In the genomic region with DNA sequence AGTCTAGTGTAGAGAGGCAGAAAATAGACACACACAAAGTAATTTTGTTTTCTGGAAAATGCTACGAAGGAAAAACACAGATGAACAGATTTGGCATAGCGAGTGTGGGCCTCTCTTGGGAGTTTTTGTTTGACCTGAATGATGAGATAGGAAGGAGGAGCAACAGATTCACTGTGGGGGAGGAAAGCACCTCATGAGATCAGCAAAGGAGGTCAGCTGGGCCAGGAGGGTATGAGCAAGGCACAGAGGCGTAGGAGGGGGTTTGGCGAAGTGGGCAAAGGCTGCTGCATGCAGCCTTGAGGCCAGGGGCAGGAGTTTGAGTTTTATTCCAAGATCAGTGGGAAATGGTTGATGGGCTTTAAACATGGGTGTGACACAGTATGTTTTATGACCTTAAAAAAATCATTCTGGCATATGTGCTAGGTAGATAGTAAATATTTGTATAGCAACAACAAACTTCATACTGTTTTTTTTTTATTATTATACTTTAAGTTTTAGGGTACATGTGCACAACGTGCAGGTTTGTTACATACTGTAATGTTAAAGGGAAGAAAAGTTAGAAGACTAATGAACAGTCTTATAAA, we compare ENCODE assay signal across 1 cellular context.
TF ChIP-seq lines count a peak whose summit lies in the region.

No MANE protein-coding gene starts in this region.

TF ChIP-seq in GM12878, 131 proteins besides CTCF, POLR2A, EP300 and RAD21 (continued from another document):
- TF ChIP-seq, protein P1, sequence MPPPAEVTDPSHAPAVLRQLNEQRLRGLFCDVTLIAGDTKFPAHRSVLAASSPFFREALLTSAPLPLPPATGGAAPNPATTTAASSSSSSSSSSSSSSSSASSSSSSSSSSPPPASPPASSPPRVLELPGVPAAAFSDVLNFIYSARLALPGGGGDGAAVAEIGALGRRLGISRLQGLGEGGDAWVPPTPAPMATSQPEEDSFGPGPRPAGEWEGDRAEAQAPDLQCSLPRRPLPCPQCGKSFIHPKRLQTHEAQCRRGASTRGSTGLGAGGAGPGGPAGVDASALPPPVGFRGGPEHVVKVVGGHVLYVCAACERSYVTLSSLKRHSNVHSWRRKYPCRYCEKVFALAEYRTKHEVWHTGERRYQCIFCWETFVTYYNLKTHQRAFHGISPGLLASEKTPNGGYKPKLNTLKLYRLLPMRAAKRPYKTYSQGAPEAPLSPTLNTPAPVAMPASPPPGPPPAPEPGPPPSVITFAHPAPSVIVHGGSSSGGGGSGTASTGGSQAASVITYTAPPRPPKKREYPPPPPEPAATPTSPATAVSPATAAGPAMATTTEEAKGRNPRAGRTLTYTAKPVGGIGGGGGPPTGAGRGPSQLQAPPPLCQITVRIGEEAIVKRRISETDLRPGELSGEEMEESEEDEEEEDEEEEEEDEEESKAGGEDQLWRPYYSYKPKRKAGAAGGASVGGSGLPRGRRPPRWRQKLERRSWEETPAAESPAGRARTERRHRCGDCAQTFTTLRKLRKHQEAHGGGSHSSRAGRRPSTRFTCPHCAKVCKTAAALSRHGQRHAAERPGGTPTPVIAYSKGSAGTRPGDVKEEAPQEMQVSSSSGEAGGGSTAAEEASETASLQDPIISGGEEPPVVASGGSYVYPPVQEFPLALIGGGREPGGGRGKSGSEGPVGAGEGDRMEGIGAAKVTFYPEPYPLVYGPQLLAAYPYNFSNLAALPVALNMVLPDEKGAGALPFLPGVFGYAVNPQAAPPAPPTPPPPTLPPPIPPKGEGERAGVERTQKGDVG (CRISPR knock-in tag; IDR thresholded peaks at IDR 0.05) = no peak
- TF ChIP-seq RAD51 (IDR thresholded peaks at IDR 0.05) = peak; percentile 31; the same call in 1 of the 2 replicates
- TF ChIP-seq STAT1 (conservative IDR thresholded peaks at IDR 0.05) = no peak
- TF ChIP-seq, protein P2, sequence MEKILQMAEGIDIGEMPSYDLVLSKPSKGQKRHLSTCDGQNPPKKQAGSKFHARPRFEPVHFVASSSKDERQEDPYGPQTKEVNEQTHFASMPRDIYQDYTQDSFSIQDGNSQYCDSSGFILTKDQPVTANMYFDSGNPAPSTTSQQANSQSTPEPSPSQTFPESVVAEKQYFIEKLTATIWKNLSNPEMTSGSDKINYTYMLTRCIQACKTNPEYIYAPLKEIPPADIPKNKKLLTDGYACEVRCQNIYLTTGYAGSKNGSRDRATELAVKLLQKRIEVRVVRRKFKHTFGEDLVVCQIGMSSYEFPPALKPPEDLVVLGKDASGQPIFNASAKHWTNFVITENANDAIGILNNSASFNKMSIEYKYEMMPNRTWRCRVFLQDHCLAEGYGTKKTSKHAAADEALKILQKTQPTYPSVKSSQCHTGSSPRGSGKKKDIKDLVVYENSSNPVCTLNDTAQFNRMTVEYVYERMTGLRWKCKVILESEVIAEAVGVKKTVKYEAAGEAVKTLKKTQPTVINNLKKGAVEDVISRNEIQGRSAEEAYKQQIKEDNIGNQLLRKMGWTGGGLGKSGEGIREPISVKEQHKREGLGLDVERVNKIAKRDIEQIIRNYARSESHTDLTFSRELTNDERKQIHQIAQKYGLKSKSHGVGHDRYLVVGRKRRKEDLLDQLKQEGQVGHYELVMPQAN (conservative IDR thresholded peaks at IDR 0.05) = no peak
- TF ChIP-seq CREM (IDR thresholded peaks at IDR 0.05; ENCODE audit: low read depth) = peak; percentile 45; the same call in 1 of the 2 replicates
- TF ChIP-seq TCF12 (IDR thresholded peaks at IDR 0.05; ENCODE audit: low read depth, low read length) = no peak
- TF ChIP-seq SREBF1 (IDR thresholded peaks at IDR 0.05; ENCODE audit: low read length) = no peak
- TF ChIP-seq FOXM1 (IDR thresholded peaks at IDR 0.05; ENCODE audit: low read depth, low read length) = no peak; the same call in 1 of the 2 replicates
- no peak for TF ChIP-seq RBBP5 (conservative IDR thresholded peaks at IDR 0.05)
- TF ChIP-seq MYB (IDR thresholded peaks at IDR 0.05; ENCODE audit: borderline replicate concordance, low read depth, low read length) = no peak
- TF ChIP-seq YY1 (IDR thresholded peaks at IDR 0.05; ENCODE audit: low read depth, low read length) = no peak
- TF ChIP-seq, protein P3, sequence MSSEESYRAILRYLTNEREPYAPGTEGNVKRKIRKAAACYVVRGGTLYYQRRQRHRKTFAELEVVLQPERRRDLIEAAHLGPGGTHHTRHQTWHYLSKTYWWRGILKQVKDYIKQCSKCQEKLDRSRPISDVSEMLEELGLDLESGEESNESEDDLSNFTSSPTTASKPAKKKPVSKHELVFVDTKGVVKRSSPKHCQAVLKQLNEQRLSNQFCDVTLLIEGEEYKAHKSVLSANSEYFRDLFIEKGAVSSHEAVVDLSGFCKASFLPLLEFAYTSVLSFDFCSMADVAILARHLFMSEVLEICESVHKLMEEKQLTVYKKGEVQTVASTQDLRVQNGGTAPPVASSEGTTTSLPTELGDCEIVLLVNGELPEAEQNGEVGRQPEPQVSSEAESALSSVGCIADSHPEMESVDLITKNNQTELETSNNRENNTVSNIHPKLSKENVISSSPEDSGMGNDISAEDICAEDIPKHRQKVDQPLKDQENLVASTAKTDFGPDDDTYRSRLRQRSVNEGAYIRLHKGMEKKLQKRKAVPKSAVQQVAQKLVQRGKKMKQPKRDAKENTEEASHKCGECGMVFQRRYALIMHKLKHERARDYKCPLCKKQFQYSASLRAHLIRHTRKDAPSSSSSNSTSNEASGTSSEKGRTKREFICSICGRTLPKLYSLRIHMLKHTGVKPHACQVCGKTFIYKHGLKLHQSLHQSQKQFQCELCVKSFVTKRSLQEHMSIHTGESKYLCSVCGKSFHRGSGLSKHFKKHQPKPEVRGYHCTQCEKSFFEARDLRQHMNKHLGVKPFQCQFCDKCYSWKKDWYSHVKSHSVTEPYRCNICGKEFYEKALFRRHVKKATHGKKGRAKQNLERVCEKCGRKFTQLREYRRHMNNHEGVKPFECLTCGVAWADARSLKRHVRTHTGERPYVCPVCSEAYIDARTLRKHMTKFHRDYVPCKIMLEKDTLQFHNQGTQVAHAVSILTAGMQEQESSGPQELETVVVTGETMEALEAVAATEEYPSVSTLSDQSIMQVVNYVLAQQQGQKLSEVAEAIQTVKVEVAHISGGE (CRISPR knock-in tag; IDR thresholded peaks at IDR 0.05) = no peak
- TF ChIP-seq, protein P4, sequence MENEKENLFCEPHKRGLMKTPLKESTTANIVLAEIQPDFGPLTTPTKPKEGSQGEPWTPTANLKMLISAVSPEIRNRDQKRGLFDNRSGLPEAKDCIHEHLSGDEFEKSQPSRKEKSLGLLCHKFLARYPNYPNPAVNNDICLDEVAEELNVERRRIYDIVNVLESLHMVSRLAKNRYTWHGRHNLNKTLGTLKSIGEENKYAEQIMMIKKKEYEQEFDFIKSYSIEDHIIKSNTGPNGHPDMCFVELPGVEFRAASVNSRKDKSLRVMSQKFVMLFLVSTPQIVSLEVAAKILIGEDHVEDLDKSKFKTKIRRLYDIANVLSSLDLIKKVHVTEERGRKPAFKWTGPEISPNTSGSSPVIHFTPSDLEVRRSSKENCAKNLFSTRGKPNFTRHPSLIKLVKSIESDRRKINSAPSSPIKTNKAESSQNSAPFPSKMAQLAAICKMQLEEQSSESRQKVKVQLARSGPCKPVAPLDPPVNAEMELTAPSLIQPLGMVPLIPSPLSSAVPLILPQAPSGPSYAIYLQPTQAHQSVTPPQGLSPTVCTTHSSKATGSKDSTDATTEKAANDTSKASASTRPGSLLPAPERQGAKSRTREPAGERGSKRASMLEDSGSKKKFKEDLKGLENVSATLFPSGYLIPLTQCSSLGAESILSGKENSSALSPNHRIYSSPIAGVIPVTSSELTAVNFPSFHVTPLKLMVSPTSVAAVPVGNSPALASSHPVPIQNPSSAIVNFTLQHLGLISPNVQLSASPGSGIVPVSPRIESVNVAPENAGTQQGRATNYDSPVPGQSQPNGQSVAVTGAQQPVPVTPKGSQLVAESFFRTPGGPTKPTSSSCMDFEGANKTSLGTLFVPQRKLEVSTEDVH (IDR thresholded peaks at IDR 0.05; ENCODE audit: low read depth, partially characterized antibody) = no peak
- TF ChIP-seq FOXK2 (IDR thresholded peaks at IDR 0.05) = no peak
- no peak for TF ChIP-seq REST (IDR thresholded peaks at IDR 0.05; ENCODE audit: low read depth, low read length)
- TF ChIP-seq GABPA (IDR thresholded peaks at IDR 0.05; ENCODE audit: low read depth) = no peak
- TF ChIP-seq ATF7 (IDR thresholded peaks at IDR 0.05; ENCODE audit: low read depth) = peak; percentile 52
- TF ChIP-seq ATF2 (IDR thresholded peaks at IDR 0.05; ENCODE audit: low read length) = peak; percentile 13
- TF ChIP-seq, protein P5, sequence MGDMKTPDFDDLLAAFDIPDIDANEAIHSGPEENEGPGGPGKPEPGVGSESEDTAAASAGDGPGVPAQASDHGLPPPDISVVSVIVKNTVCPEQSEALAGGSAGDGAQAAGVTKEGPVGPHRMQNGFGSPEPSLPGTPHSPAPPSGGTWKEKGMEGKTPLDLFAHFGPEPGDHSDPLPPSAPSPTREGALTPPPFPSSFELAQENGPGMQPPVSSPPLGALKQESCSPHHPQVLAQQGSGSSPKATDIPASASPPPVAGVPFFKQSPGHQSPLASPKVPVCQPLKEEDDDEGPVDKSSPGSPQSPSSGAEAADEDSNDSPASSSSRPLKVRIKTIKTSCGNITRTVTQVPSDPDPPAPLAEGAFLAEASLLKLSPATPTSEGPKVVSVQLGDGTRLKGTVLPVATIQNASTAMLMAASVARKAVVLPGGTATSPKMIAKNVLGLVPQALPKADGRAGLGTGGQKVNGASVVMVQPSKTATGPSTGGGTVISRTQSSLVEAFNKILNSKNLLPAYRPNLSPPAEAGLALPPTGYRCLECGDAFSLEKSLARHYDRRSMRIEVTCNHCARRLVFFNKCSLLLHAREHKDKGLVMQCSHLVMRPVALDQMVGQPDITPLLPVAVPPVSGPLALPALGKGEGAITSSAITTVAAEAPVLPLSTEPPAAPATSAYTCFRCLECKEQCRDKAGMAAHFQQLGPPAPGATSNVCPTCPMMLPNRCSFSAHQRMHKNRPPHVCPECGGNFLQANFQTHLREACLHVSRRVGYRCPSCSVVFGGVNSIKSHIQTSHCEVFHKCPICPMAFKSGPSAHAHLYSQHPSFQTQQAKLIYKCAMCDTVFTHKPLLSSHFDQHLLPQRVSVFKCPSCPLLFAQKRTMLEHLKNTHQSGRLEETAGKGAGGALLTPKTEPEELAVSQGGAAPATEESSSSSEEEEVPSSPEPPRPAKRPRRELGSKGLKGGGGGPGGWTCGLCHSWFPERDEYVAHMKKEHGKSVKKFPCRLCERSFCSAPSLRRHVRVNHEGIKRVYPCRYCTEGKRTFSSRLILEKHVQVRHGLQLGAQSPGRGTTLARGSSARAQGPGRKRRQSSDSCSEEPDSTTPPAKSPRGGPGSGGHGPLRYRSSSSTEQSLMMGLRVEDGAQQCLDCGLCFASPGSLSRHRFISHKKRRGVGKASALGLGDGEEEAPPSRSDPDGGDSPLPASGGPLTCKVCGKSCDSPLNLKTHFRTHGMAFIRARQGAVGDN (IDR thresholded peaks at IDR 0.05) = peak; percentile 60; the same call in 1 of the 2 replicates
- peak; percentile 76 for TF ChIP-seq NR2F1 (conservative IDR thresholded peaks at IDR 0.05)
- peak; percentile 11; the same call in 1 of the 2 replicates for TF ChIP-seq RUNX3 (IDR thresholded peaks at IDR 0.05; ENCODE audit: low read length)
- TF ChIP-seq NFIC (IDR thresholded peaks at IDR 0.05; ENCODE audit: low read depth, low read length) = peak; percentile 61
